In the genomic region with DNA sequence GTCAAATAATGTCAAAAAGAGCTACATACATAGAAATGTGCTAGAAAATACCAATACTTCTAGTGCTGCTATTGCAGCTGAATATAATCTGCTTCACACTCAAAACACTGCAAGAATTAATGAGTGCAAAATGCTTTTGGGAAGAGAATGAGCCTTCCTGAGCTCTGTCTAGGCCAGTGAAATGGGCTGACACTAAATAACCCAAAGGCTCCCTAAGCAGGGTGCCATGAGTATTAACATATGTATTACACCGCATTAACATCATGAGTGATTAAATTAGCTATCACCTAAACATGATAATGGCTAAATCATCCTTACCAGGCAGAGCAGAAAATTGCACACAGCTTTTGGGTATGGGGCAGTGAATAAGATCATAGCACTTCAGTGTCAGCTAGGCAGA, we compare ENCODE assay signal across 7 cellular contexts.
"Had no signal": no experiment of that assay in that cellular context is flagged by ENCODE, and none has a peak within 500 bp of the region (broad histone marks: within the 10 kb centered on the region; RNA-seq: fewer than 3 reads in every experiment).

No MANE protein-coding gene starts in this region.

- H3K27ac Mint-ChIP-seq: H9, HFFc6 had no signal

- H3K9me3 ChIP-seq: HAP-1 had no signal

- H3K27ac ChIP-seq: GM23248 had no signal

- H3K9me3 Mint-ChIP-seq: H9, HFFc6 had no signal

- H3K4me3 Mint-ChIP-seq: H9, HFFc6 had no signal

- DNase-seq: GM23248, GOT3, H9, HCEC 1CT, HFFc6 had no signal

- H3K4me3 ChIP-seq: GM23248, HAP-1 had no signal

- H3K36me3 ChIP-seq: HAP-1 had no signal

- H2AFZ ChIP-seq: GM23248 had no signal

- ATAC-seq: HCT116 had no signal
